In the genomic region with DNA sequence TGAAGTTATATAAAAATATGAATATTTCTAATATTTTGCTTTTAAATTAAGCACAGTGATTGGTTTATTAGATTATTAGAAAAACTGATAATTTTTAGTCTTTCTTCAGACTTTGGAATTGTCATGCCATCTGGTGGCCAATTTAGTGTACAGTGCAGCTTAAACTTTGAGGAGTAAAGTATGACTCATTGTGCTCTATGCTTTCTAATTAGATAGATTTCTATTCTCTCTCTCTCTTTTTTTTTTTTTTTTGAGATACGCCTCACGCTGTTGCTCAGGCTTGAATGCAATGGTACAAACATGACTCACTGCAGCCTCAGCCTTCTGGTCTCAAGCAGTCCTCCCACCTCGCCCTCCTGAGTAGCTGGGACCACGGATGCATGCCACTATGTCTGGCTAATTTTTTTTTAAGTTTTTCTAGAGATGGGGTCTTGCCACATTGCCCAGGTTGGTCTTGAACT, we compare ENCODE assay signal across 8 cellular contexts. TPM values are rescaled to one million over a fixed set of nuclear protein-coding genes. Genes with fewer than 3 reads are reported as not detected.
DNase-seq lines count a peak whose midpoint lies in the region; ATAC-seq and TF ChIP-seq lines count a peak whose summit lies in the region.

No MANE protein-coding gene starts in this region.

- H3F3A ChIP-seq in GM23248 (ENCODE audit: insufficient read depth) (peaks cover 25% of the 10 kb centered on the region), PC-3 (ENCODE audit: low read length, unreplicated experiment) (peaks cover 3% of the 10 kb centered on the region), smooth muscle cell (ENCODE audit: low read depth) (peaks cover 10% of the 10 kb centered on the region)

- H3K79me2 ChIP-seq in GM23248 (ENCODE audit: insufficient read depth) (no peaks in the 10 kb centered on the region), PC-3 (ENCODE audit: low read length) (no peaks in the 10 kb centered on the region), smooth muscle cell (ENCODE audit: low read depth) (peaks cover 9% of the 10 kb centered on the region)

- no peak overlapping the region for H3K27ac ChIP-seq in CD4-positive, alpha-beta T cell (ENCODE audit: low read depth, low read length)
- H3K27ac ChIP-seq in GM23248 (peak overlapping the region; percentile 70), PC-3 (ENCODE audit: low read length) (no peak overlapping the region), left ventricle myocardium inferior (replicated peaks) (no peak overlapping the region), smooth muscle cell (ENCODE audit: low read depth) (peak overlapping the region; percentile 67)

- peaks cover 5% of the 10 kb centered on the region for H3K4me1 ChIP-seq in GM23248 (ENCODE audit: insufficient read depth)
- no peaks in the 10 kb centered on the region for H3K4me1 ChIP-seq in PC-3 (ENCODE audit: insufficient read depth, low read length)
- H3K4me1 ChIP-seq in adipocyte (ENCODE audit: control insufficient read depth, insufficient read depth, low read length), result peaks cover 12% of the 10 kb centered on the region
- H3K4me1 ChIP-seq in left ventricle myocardium inferior, result no peaks in the 10 kb centered on the region
- no peaks in the 10 kb centered on the region for H3K4me1 ChIP-seq in smooth muscle cell (ENCODE audit: low read depth)

- DNase-seq in CD4-positive, alpha-beta T cell, result peak in 6 of 10 experiments; percentile 0 to 13 (median 8)
- peak; percentile 94 for DNase-seq in GM23248
- DNase-seq in PC-3, result peak; percentile 66
- DNase-seq in adipocyte (ENCODE audit: low read depth), result peak; percentile 93
- DNase-seq in left ventricle myocardium inferior, result no peak
- no peak for DNase-seq in smooth muscle cell (lab: John Stamatoyannopoulos, UW; ENCODE audit: unreplicated experiment)

- H4K20me1 ChIP-seq in GM23248 (ENCODE audit: insufficient read depth) (no peaks in the 10 kb centered on the region), PC-3 (ENCODE audit: low read length) (no peaks in the 10 kb centered on the region), smooth muscle cell (ENCODE audit: low read depth) (peaks cover 9% of the 10 kb centered on the region)

- in situ Hi-C loops in GM23248 (cut with MboI), result no loop called here

- intact Hi-C loops in CD4-positive, alpha-beta T cell (cut with DNase I, micrococcal nuclease), result loop anchor here (2.0 to 5.0 kb wide), 3 partner anchors 87 to 164 kb away; partner anchors contain the start of genes PDCL (in 1 of the 2) and RC3H2 (in 1 of the 2)
- intact Hi-C loops in PC-3 (cut with micrococcal nuclease), result loop anchor here (5.0 to 10.0 kb wide), 3 partner anchors 59 to 527 kb away; partner anchors contain the start of genes ZBTB26 and ZBTB6
- intact Hi-C loops in left ventricle myocardium inferior (cut with micrococcal nuclease), result no loop called here

- 6% methylated on average over 3 to 4 of the region's 4 CpGs for WGBS in GM23248 (ENCODE audit: low coverage in 1 of 2, low lambda C conversion rate in 2 of 2, missing lambda C conversion rate in 2 of 2), 2 experiments
- 35% methylated on average over 4 of the region's 4 CpGs for WGBS in smooth muscle cell (ENCODE audit: low lambda C conversion rate)

- H3K4me1 Mint-ChIP-seq in CD4-positive, alpha-beta T cell (ENCODE audit: low read depth), result no peaks in the 10 kb centered on the region

- H3K36me3 ChIP-seq in GM23248 (ENCODE audit: low read depth) (peaks cover 35% of the 10 kb centered on the region), PC-3 (ENCODE audit: low read depth, low read length) (peaks cover 11% of the 10 kb centered on the region; the same call in 1 of the 2 replicates), adipocyte (ENCODE audit: control insufficient read depth, insufficient read depth, low read length, severe bottlenecking) (peaks cover 34% of the 10 kb centered on the region), left ventricle myocardium inferior (peaks cover 46% of the 10 kb centered on the region), smooth muscle cell (ENCODE audit: low read depth) (peaks cover 13% of the 10 kb centered on the region)

- peak; percentile 94 for ATAC-seq in CD4-positive, alpha-beta T cell (ENCODE audit: poor library complexity)
- ATAC-seq in PC-3 (peak; percentile 70), HG03457 (IDR thresholded peaks at IDR 0.05; ENCODE audit: unreplicated experiment) (no peak), HG02981 (IDR thresholded peaks at IDR 0.05; ENCODE audit: unreplicated experiment) (no peak)

- H3K27me3 Mint-ChIP-seq in CD4-positive, alpha-beta T cell, result no peaks in the 10 kb centered on the region

- no peaks in the 10 kb centered on the region for H3K9me3 ChIP-seq in CD4-positive, alpha-beta T cell (ENCODE audit: control insufficient read depth, low read length)
- H3K9me3 ChIP-seq in GM23248 (ENCODE audit: low read depth) (no peaks in the 10 kb centered on the region), PC-3 (ENCODE audit: low read length) (no peaks in the 10 kb centered on the region), adipocyte (ENCODE audit: control insufficient read depth, low read length) (no peaks in the 10 kb centered on the region), left ventricle myocardium inferior (replicated peaks) (no peaks in the 10 kb centered on the region), smooth muscle cell (replicated peaks; ENCODE audit: low read depth) (no peaks in the 10 kb centered on the region)

- H3K4me2 ChIP-seq in GM23248 (ENCODE audit: unreplicated experiment), result peak overlapping the region; percentile 2
- H3K4me2 ChIP-seq in PC-3 (ENCODE audit: low read length), result no peak overlapping the region
- H3K4me2 ChIP-seq in smooth muscle cell, result no peak overlapping the region

- peaks cover 44% of the 10 kb centered on the region for H3K36me3 Mint-ChIP-seq in CD4-positive, alpha-beta T cell (ENCODE audit: low read depth)

- BruUV-seq in PC-3 (replicated peaks; lab: Mats Ljungman, UMichigan), result no TSS peak

- H3K4me3 Mint-ChIP-seq in CD4-positive, alpha-beta T cell, result no peak overlapping the region

- TF ChIP-seq CTCF in CD4-positive, alpha-beta T cell (IDR thresholded peaks at IDR 0.05), result peak; percentile 82
- TF ChIP-seq CTCF in PC-3 (conservative IDR thresholded peaks at IDR 0.05; ENCODE audit: low read depth, low read length), result peak; percentile 65
- peak; percentile 80 for TF ChIP-seq CTCF in left ventricle myocardium inferior (IDR thresholded peaks at IDR 0.05; ENCODE audit: borderline replicate concordance)
- TF ChIP-seq CTCF in smooth muscle cell (IDR thresholded peaks at IDR 0.05; ENCODE audit: borderline replicate concordance, insufficient read depth, poor library complexity, severe bottlenecking), result peak; percentile 74

- no peaks in the 10 kb centered on the region for H3K9me2 ChIP-seq in GM23248 (ENCODE audit: insufficient read depth)
- H3K9me2 ChIP-seq in PC-3 (replicated peaks; ENCODE audit: low read length), result no peaks in the 10 kb centered on the region

- no peak overlapping the region for H2AFZ ChIP-seq in GM23248
- no peak overlapping the region for H2AFZ ChIP-seq in PC-3 (ENCODE audit: low read length)
- H2AFZ ChIP-seq in smooth muscle cell (ENCODE audit: low read depth), result no peak overlapping the region

- H3K9me3 Mint-ChIP-seq in CD4-positive, alpha-beta T cell, result no peaks in the 10 kb centered on the region

- no peaks in the 10 kb centered on the region for H3K27me3 ChIP-seq in CD4-positive, alpha-beta T cell (ENCODE audit: control insufficient read depth, insufficient read depth, low read length)
- no peaks in the 10 kb centered on the region for H3K27me3 ChIP-seq in GM23248 (replicated peaks; ENCODE audit: insufficient read depth)
- H3K27me3 ChIP-seq in PC-3 (ENCODE audit: low read length), result no peaks in the 10 kb centered on the region
- no peaks in the 10 kb centered on the region for H3K27me3 ChIP-seq in adipocyte (replicated peaks; ENCODE audit: control insufficient read depth, insufficient read depth, low read length)
- no peaks in the 10 kb centered on the region for H3K27me3 ChIP-seq in left ventricle myocardium inferior (ENCODE audit: low read depth)
- H3K27me3 ChIP-seq in smooth muscle cell (ENCODE audit: low read depth), result no peaks in the 10 kb centered on the region

- CTCF ChIA-PET in CD4-positive, alpha-beta T cell (lab: Charles Lee), result interaction anchor here (0.6 to 1.7 kb wide), 7 partner anchors 9 to 156 kb away, joined by 3 to 7 read pairs (median 3); partner anchors contain the start of genes RABGAP1 and ZBTB6
- CTCF ChIA-PET in PC-3 (lab: Charles Lee), result interaction anchor here (0.5 to 1.0 kb wide), 4 partner anchors 36 to 79 kb away, joined by 3 to 10 read pairs (median 4); partner anchors contain the start of gene ZBTB6

- H3K4me3 ChIP-seq in GM23248 (no peak overlapping the region), PC-3 (ENCODE audit: low read length) (no peak overlapping the region), adipocyte (ENCODE audit: low read length) (no peak overlapping the region), left ventricle myocardium inferior (no peak overlapping the region), smooth muscle cell (no peak overlapping the region)

- H3K27ac Mint-ChIP-seq in CD4-positive, alpha-beta T cell, result peak overlapping the region; percentile 34

- POLR2A ChIA-PET in CD4-positive, alpha-beta T cell (lab: Charles Lee), result interaction anchor here (0.6 to 0.8 kb wide), 2 partner anchors 78 to 180 kb away, joined by 4 to 5 read pairs; partner anchors contain the start of gene ZBTB6
- POLR2A ChIA-PET in PC-3 (lab: Charles Lee; ENCODE audit: unreplicated experiment), result interaction anchor here (0.6 kb wide), 1 partner anchor 50 kb away, joined by 6 read pairs; the partner anchor contains the start of gene RABGAP1

- H3K9ac ChIP-seq in GM23248, result no peak overlapping the region
- no peak overlapping the region for H3K9ac ChIP-seq in PC-3 (ENCODE audit: low read length)
- no peak overlapping the region for H3K9ac ChIP-seq in adipocyte (ENCODE audit: low read length)
- no peak overlapping the region for H3K9ac ChIP-seq in smooth muscle cell (ENCODE audit: low read depth)

RNA-seq across cellular contexts. Expression of gene GPR21, which starts 42.1 kb away (rescaled TPM):
- under 1 TPM; 0.74 to 0.89 TPM for total RNA-seq in CD4-positive, alpha-beta T cell
- 0.65 TPM in 1 of 2 replicates, not detected in the other for total RNA-seq in GM23248 (2014; rRNA removed; shearing (Covaris generic))
- polyA plus RNA-seq in GM23248 (2016; fragmentation: Nextera tagmentation; extraction: Ambion mirVana) (not detected in 2 replicates), smooth muscle cell (not detected in 2 replicates)
- total RNA-seq in PC-3 (2014; rRNA removed) (0.15 TPM in 1 of 2 replicates, not detected in the other), left ventricle myocardium inferior (0.58 TPM), smooth muscle cell (1.4 and 2.0 TPM in 2 replicates)

RNA-seq across cellular contexts. Expression of gene RABGAP1, which starts 50.6 kb away (rescaled TPM):
- total RNA-seq in CD4-positive, alpha-beta T cell, result 10 to 100 TPM; 20.6 to 24.9 TPM
- total RNA-seq in GM23248 (2014; rRNA removed; shearing (Covaris generic)), result 16.0 and 23.9 TPM in 2 replicates
- polyA plus RNA-seq in GM23248 (2016; fragmentation: Nextera tagmentation; extraction: Ambion mirVana) (6.7 and 8.0 TPM in 2 replicates), smooth muscle cell (13.5 and 17.6 TPM in 2 replicates)
- total RNA-seq in PC-3 (2014; rRNA removed) (12.7 and 16.5 TPM in 2 replicates), left ventricle myocardium inferior (48.2 TPM), smooth muscle cell (31.8 and 35.3 TPM in 2 replicates)

Comparison
In these comparisons a context has a peak if more than half of its experiments do, and no peak if none do; other contexts are left out.
1. ATAC-seq: peak in CD4-positive, alpha-beta T cell (single experiment) and PC-3 (single experiment); none in HG03457 (single experiment) and HG02981 (single experiment).
2. DNase-seq: peak in CD4-positive, alpha-beta T cell (6 of 10), GM23248 (single experiment), PC-3 (single experiment) and adipocyte (single experiment); none in left ventricle myocardium inferior (single experiment) and smooth muscle cell (single experiment).
3. H3K27ac ChIP-seq: peak in GM23248 (single experiment) and smooth muscle cell (single experiment); none in CD4-positive, alpha-beta T cell (single experiment), PC-3 (single experiment) and left ventricle myocardium inferior (single experiment).
4. Peak in every context shown above with its lines, with median percentiles within 50 percentile points of each other: CTCF ChIP-seq.